ENCODE assay signal across 21 cellular contexts in the genomic region with DNA sequence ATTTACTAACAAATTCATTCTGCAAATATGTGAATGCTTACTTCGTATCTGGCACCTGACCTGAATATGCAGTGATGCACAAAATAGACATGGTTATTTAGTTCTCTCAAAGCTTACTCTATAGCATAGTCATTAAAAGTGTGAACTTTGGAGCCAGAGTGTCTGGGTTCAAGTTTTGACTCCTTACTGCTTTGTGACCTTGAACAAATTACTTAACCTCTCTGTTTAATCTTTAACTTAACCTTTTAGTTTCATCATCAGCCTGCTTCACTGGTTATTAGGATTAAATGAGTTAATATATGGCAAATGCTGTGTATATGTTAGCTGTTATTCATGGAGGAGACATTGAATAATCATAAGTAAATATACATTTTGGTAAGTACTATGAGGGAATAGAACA.
"Had no signal": no experiment of that assay in that cellular context is flagged by ENCODE, and none has a peak within 500 bp of the region (broad histone marks: within the 10 kb centered on the region; RNA-seq: fewer than 3 reads in every experiment).

No MANE protein-coding gene starts in this region.

- H3K9me3 ChIP-seq: esophagus muscularis mucosa, neutrophil, ovary, right atrium auricular region, tibial nerve had no signal

- H3K27ac ChIP-seq: esophagus muscularis mucosa, heart right ventricle, neutrophil, ovary, psoas muscle, right atrium auricular region, tibial nerve had no signal

- H3K4me3 ChIP-seq: esophagus muscularis mucosa, heart right ventricle, ovary, psoas muscle, right atrium auricular region, tibial nerve had no signal

- ATAC-seq: activated CD8-positive, alpha-beta memory T cell treated with anti-CD3 and anti-CD28 coated beads, Interleukin-2, amount 10 ng/mL, durations not matched to agents 7 days and 5 days; activated CD8-positive, alpha-beta T cell treated with anti-CD3 and anti-CD28 coated beads, Interleukin-2, amount 10 ng/mL, durations not matched to agents 7 days and 5 days; activated naive CD4-positive, alpha-beta T cell treated with anti-CD3 and anti-CD28 coated beads, Interleukin-2, amount 50 U/mL, for 72 hours; heart right ventricle; psoas muscle had no signal

- H3K27me3 ChIP-seq: esophagus muscularis mucosa, heart right ventricle, neutrophil, ovary, right atrium auricular region, tibial nerve had no signal

- H3K4me1 ChIP-seq: esophagus muscularis mucosa, right atrium auricular region, tibial nerve had no signal

- DNase-seq: activated B cell treated with CpG ODN at 0.5 μM for 24 hours; activated CD8-positive, alpha-beta memory T cell treated with anti-CD3 and anti-CD28 coated beads, Interleukin-2, amount 10 ng/mL, durations not matched to agents 7 days and 5 days; activated CD8-positive, alpha-beta T cell treated with anti-CD3 and anti-CD28 coated beads, Interleukin-2, amount 10 ng/mL, durations not matched to agents 7 days and 5 days; activated naive CD4-positive, alpha-beta T cell; activated T-cell treated with anti-CD3 and anti-CD28 coated beads, Interleukin-2, amount 50 U/mL, for 48 hours; endodermal cell; foreskin melanocyte; heart right ventricle; naive B cell; nephron progenitor cell; ovary; psoas muscle; stimulated activated CD4-positive, alpha-beta T cell treated with anti-CD3 and anti-CD28 coated beads, Interleukin-2, amount 100 ng/mL, for 48 hours; stimulated activated naive CD4-positive, alpha-beta T cell treated with Interleukin-2 at 50 U/mL for 16 hours; T-helper 2 cell had no signal

- H3K36me3 ChIP-seq: esophagus muscularis mucosa, heart right ventricle, neutrophil, ovary, right atrium auricular region, tibial nerve had no signal

- FAIRE-seq: bronchial epithelial cell had no signal
